ENCODE assay signal across 8 cellular contexts in the genomic region with DNA sequence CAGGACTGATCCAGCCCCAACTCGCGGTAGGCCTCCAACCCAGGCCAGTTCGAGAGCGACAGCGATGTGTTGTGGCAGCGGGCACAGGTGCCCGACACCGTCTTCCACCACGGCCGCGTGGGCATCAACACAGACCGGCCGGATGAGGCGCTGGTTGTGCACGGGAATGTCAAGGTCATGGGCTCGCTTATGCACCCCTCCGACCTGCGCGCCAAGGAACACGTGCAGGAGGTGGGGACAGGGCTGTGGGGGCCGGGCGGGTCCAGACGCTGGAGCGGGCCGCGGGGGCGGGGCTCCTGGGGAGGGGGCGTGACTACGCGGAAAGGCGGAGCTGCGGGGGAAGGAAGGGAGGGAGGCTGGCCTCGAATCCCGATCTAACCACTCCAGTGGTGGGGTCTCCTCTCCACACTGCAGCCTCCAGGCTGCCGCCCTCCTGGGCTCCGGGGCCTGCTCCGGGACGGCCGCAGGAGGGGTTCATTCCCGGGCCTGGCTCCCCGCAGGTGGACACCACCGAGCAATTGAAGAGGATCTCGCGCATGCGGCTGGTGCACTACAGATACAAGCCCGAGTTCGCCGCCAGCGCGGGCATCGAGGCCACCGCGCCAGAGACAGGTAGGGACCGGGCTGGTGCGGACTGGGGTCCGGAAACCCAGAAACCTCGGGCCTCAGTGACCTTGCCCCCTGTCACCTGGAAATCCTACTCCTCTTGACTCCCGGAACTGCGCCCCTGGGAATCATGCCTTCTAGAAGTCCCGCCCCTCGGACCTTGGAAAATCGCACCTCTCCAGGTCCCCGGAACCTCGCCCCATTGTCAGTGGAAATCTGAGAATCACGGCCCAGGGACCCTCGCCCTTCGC. TPM values are rescaled to one million over a fixed set of nuclear protein-coding genes. Genes with fewer than 3 reads are reported as not detected.
A peak's percentile ranks its signal among the peaks of the same experiment; 100 is the strongest.
DNase-seq lines count a peak whose midpoint lies in the region; ATAC-seq and TF ChIP-seq lines count a peak whose summit lies in the region.

No MANE protein-coding gene starts in this region.

- no peak overlapping the region for H2BK5ac ChIP-seq in IMR-90 (ENCODE audit: low read depth, low read length, poor library complexity, severe bottlenecking)

- BruUV-seq in IMR-90 (replicated peaks; lab: Mats Ljungman, UMichigan), result no TSS peak

- H2BK120ac ChIP-seq in IMR-90 (ENCODE audit: low read depth, low read length), result no peak overlapping the region

- H3K9me3 Mint-ChIP-seq in activated T-cell treated with anti-CD3 and anti-CD28 coated beads, Interleukin-2, amount 50 U/mL, for 24 hours, result no peaks in the 10 kb centered on the region

- H3K27ac ChIP-seq in IMR-90 (ENCODE audit: insufficient read depth, low read length), result no peak overlapping the region

- no peaks in the 10 kb centered on the region for H4K20me1 ChIP-seq in IMR-90 (ENCODE audit: insufficient read depth, low read length)

- H3K27me3 Mint-ChIP-seq in activated T-cell treated with anti-CD3 and anti-CD28 coated beads, Interleukin-2, amount 50 U/mL, for 24 hours, result peaks cover 7% of the 10 kb centered on the region

- no peak overlapping the region for H3K56ac ChIP-seq in IMR-90 (ENCODE audit: extremely low read depth, insufficient read depth, low read length)

- no peak for TF ChIP-seq RAD21 in IMR-90 (IDR thresholded peaks at IDR 0.05; ENCODE audit: low read length)

- H4K8ac ChIP-seq in IMR-90 (ENCODE audit: low read depth in 2 of 2, low read length in 2 of 2), result no peak overlapping the region

- POLR2A ChIA-PET in IMR-90 (lab: Charles Lee; ENCODE audit: unreplicated experiment), result no interaction called here

- H3K79me1 ChIP-seq in IMR-90 (ENCODE audit: low read depth in 1 of 2, low read length in 2 of 2), result no peaks in the 10 kb centered on the region

- no peaks in the 10 kb centered on the region for H3K36me3 Mint-ChIP-seq in activated T-cell treated with anti-CD3 and anti-CD28 coated beads, Interleukin-2, amount 50 U/mL, for 24 hours (ENCODE audit: low read depth)

- no peak overlapping the region for H3K14ac ChIP-seq in IMR-90 (replicated peaks; ENCODE audit: low read depth, low read length)

- peak overlapping the region; percentile 7 for H2AFZ ChIP-seq in IMR-90 (replicated peaks; ENCODE audit: low read length, poor library complexity)

- 80% methylated on average over 29 of the region's 67 CpGs; no CpG with 5 or more reads in 1 of the 2 experiments for WGBS in IMR-90 (ENCODE audit: extremely low coverage in 2 of 2, insufficient read length in 1 of 2), 2 experiments

- no peak overlapping the region for H4K91ac ChIP-seq in IMR-90 (ENCODE audit: insufficient read depth, low read depth, low read length)

- no peak overlapping the region for H4K5ac ChIP-seq in IMR-90 (ENCODE audit: low read depth, low read length)

- peaks cover 19% of the 10 kb centered on the region for H3K4me1 Mint-ChIP-seq in activated T-cell treated with anti-CD3 and anti-CD28 coated beads, Interleukin-2, amount 50 U/mL, for 24 hours (ENCODE audit: low read depth)

- intact Hi-C loops in IMR-90 (cut with micrococcal nuclease) (no loop called here), head of caudate nucleus (cut with DNase I) (no loop called here)

- H3K9me1 ChIP-seq in IMR-90 (ENCODE audit: insufficient read depth, low read length), result no peaks in the 10 kb centered on the region

- no peak overlapping the region for H3K4me3 ChIP-seq in IMR-90 (ENCODE audit: insufficient read depth, low read depth, low read length)

- no peak overlapping the region for H3K9ac ChIP-seq in IMR-90 (ENCODE audit: low read depth, low read length)

- CTCF ChIA-PET in IMR-90 (lab: Yijun Ruan, JAX), result no interaction called here

- no peaks in the 10 kb centered on the region for H3K9me3 ChIP-seq in IMR-90 (ENCODE audit: control insufficient read depth, insufficient read depth, low read length)

- no peak for TF ChIP-seq CTCF in IMR-90 (conservative IDR thresholded peaks at IDR 0.05; ENCODE audit: low read depth, low read length)

- no peak overlapping the region for H2AK5ac ChIP-seq in IMR-90 (ENCODE audit: low read depth, low read length)

- no peaks in the 10 kb centered on the region for H3K4me1 ChIP-seq in IMR-90 (ENCODE audit: control insufficient read depth, insufficient read depth, low read length)

- in situ Hi-C loops in IMR-90 (cut with MboI; ENCODE audit: low sequenced_read_pairs), result no loop called here

- DNase-seq in IMR-90 (no peak), head of caudate nucleus (peak in 28 of 42 donors; percentile 30 to 78 (median 54)), NCI-H2107 treated with DMSO at 0.1 percent for 48 hours (lab: John Stamatoyannopoulos, UW; ENCODE audit: unreplicated experiment) (no peak), NCI-H2171 (lab: John Stamatoyannopoulos, UW) (no peak), inferior parietal cortex (ENCODE audit: extremely low spot score) (no peak), NCI-H1048 (lab: John Stamatoyannopoulos, UW) (no peak)
- peak; percentile 82 for DNase-seq in activated T-cell treated with anti-CD3 and anti-CD28 coated beads, Interleukin-2, amount 50 U/mL, for 24 hours
- peak; percentile 46 to 54 for DNase-seq in stimulated activated CD4-positive, alpha-beta T cell treated with anti-CD3 and anti-CD28 coated beads, Interleukin-2, amount 100 ng/mL, for 48 hours

- H3K23ac ChIP-seq in IMR-90 (ENCODE audit: low read depth, low read length), result no peak overlapping the region

- no peak overlapping the region for H3K4me2 ChIP-seq in IMR-90 (ENCODE audit: low read depth, low read length)

- ATAC-seq in IMR-90 (ENCODE audit: low read depth), result no peak

- H3K4me3 Mint-ChIP-seq in activated T-cell treated with anti-CD3 and anti-CD28 coated beads, Interleukin-2, amount 50 U/mL, for 24 hours, result no peak overlapping the region

- no peak overlapping the region for H3K4ac ChIP-seq in IMR-90 (ENCODE audit: low read depth, low read length)

- no peak overlapping the region for H2BK15ac ChIP-seq in IMR-90 (ENCODE audit: low read depth, low read length)

- no peak overlapping the region for H2AK9ac ChIP-seq in IMR-90 (replicated peaks; ENCODE audit: low read depth, low read length, poor library complexity)

- H3K27me3 ChIP-seq in IMR-90 (ENCODE audit: control insufficient read depth, insufficient read depth, low read length), result no peaks in the 10 kb centered on the region

- no peak for TF ChIP-seq POLR2A in IMR-90 (IDR thresholded peaks at IDR 0.05; ENCODE audit: low read depth, low read length)

- H3K27ac Mint-ChIP-seq in activated T-cell treated with anti-CD3 and anti-CD28 coated beads, Interleukin-2, amount 50 U/mL, for 24 hours, result no peak overlapping the region

- H3K36me3 ChIP-seq in IMR-90 (ENCODE audit: control insufficient read depth, insufficient read depth, low read length), result peaks cover 1% of the 10 kb centered on the region

- no peak overlapping the region for H3K18ac ChIP-seq in IMR-90 (ENCODE audit: low read depth, low read length)

- no peak overlapping the region for H2BK20ac ChIP-seq in IMR-90 (ENCODE audit: low read depth, low read length)

- dilution Hi-C loops in IMR-90 (cut with HindIII; ENCODE audit: low sequenced_read_pairs, unreplicated experiment), result no loop called here

TF ChIP-seq in IMR-90, 13 proteins besides CTCF, POLR2A, EP300 and RAD21:
- TF ChIP-seq SMC3 (IDR thresholded peaks at IDR 0.05; ENCODE audit: low read depth, low read length), result no peak
- TF ChIP-seq, protein P1, sequence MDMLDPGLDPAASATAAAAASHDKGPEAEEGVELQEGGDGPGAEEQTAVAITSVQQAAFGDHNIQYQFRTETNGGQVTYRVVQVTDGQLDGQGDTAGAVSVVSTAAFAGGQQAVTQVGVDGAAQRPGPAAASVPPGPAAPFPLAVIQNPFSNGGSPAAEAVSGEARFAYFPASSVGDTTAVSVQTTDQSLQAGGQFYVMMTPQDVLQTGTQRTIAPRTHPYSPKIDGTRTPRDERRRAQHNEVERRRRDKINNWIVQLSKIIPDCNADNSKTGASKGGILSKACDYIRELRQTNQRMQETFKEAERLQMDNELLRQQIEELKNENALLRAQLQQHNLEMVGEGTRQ (IDR thresholded peaks at IDR 0.05; ENCODE audit: low read depth, low read length), result no peak

RNA-seq across cellular contexts. Expression of a gene that starts 14.9 kb away (rescaled TPM):
- total RNA-seq in IMR-90 (2012; rRNA removed), result 70.0 and 107 TPM in 2 replicates
- 280 and 290 TPM in 2 replicates for polyA plus RNA-seq in IMR-90 (2012; rRNA removed)
- polyA plus RNA-seq in IMR-90 (2012; cell fraction: cytosol; rRNA removed), result 196 and 200 TPM in 2 replicates
- polyA plus RNA-seq in IMR-90 (2012; cell fraction: nucleus; rRNA removed; ENCODE audit: low replicate concordance), result 40.4 and 104 TPM in 2 replicates

RNA-seq across cellular contexts. Expression of a gene that starts 15.2 kb away (rescaled TPM):
- 41.9 and 43.9 TPM in 2 replicates for total RNA-seq in IMR-90 (2012; rRNA removed)
- polyA plus RNA-seq in IMR-90 (2012; rRNA removed), result 21.3 and 23.0 TPM in 2 replicates
- 15.5 and 18.0 TPM in 2 replicates for polyA plus RNA-seq in IMR-90 (2012; cell fraction: cytosol; rRNA removed)
- 6.4 and 7.0 TPM in 2 replicates for polyA plus RNA-seq in IMR-90 (2012; cell fraction: nucleus; rRNA removed; ENCODE audit: low replicate concordance)

RNA-seq across cellular contexts. Expression of a gene that starts 25.0 kb away (rescaled TPM):
- 1.6 and 1.7 TPM in 2 replicates for total RNA-seq in IMR-90 (2012; rRNA removed)
- 10.6 and 10.7 TPM in 2 replicates for polyA plus RNA-seq in IMR-90 (2012; rRNA removed)
- 6.1 and 9.3 TPM in 2 replicates for polyA plus RNA-seq in IMR-90 (2012; cell fraction: cytosol; rRNA removed)
- polyA plus RNA-seq in IMR-90 (2012; cell fraction: nucleus; rRNA removed; ENCODE audit: low replicate concordance), result 31.2 and 47.2 TPM in 2 replicates

RNA-seq across cellular contexts. Expression of a gene that starts 39.3 kb away (rescaled TPM):
- 16.3 and 16.9 TPM in 2 replicates for total RNA-seq in IMR-90 (2012; rRNA removed)
- polyA plus RNA-seq in IMR-90 (2012; rRNA removed), result 17.6 and 18.4 TPM in 2 replicates
- polyA plus RNA-seq in IMR-90 (2012; cell fraction: cytosol; rRNA removed), result 15.8 and 19.2 TPM in 2 replicates
- 29.9 and 31.1 TPM in 2 replicates for polyA plus RNA-seq in IMR-90 (2012; cell fraction: nucleus; rRNA removed; ENCODE audit: low replicate concordance)

RNA-seq across cellular contexts. Expression of a gene that starts 50.6 kb away (rescaled TPM):
- 31.9 and 33.3 TPM in 2 replicates for total RNA-seq in IMR-90 (2012; rRNA removed)
- polyA plus RNA-seq in IMR-90 (2012; rRNA removed), result 88.4 and 98.4 TPM in 2 replicates
- 45.4 and 87.9 TPM in 2 replicates for polyA plus RNA-seq in IMR-90 (2012; cell fraction: cytosol; rRNA removed)
- polyA plus RNA-seq in IMR-90 (2012; cell fraction: nucleus; rRNA removed; ENCODE audit: low replicate concordance), result 69.4 and 94.9 TPM in 2 replicates

Comparison
In these comparisons a context has a peak if more than half of its experiments do, and no peak if none do; other contexts are left out.
1. DNase-seq: peak in activated T-cell treated with anti-CD3 and anti-CD28 coated beads, Interleukin-2, amount 50 U/mL, for 24 hours (single experiment), head of caudate nucleus (28 of 42) and stimulated activated CD4-positive, alpha-beta T cell treated with anti-CD3 and anti-CD28 coated beads, Interleukin-2, amount 100 ng/mL, for 48 hours (2 of 2); none in IMR-90 (single experiment), NCI-H2107 treated with DMSO at 0.1 percent for 48 hours (single experiment), NCI-H2171 (single experiment), inferior parietal cortex (single experiment) and NCI-H1048 (single experiment).